ENCODE assay signal across 36 cellular contexts in genomic region chr17:76617838-76618237, GRCh38. TPM values are rescaled to one million over a fixed set of nuclear protein-coding genes. Genes with fewer than 3 reads are reported as not detected.
"Had no signal": no experiment of that assay in that cellular context is flagged by ENCODE, and none has a peak within 500 bp of the region (broad histone marks: within the 10 kb centered on the region; RNA-seq: fewer than 3 reads in every experiment).

No MANE protein-coding gene starts in this region.

- H3K4me3 ChIP-seq: adrenal gland, body of pancreas, breast epithelium had no signal

- H3K9me3 Mint-ChIP-seq: activated B cell treated with CpG ODN at 0.5 μM for 24 hours; activated CD4-positive, alpha-beta T cell treated with anti-CD3 and anti-CD28 coated beads, Interleukin-2, amount 10 ng/mL, durations not matched to agents 24 days and 14 days; activated CD8-positive, alpha-beta T cell treated with anti-CD3 and anti-CD28 coated beads for 36 hours; activated naive CD4-positive, alpha-beta T cell treated with anti-CD3 and anti-CD28 coated beads for 36 hours; activated naive CD4-positive, alpha-beta T cell treated with anti-CD3 and anti-CD28 coated beads, Interleukin-2, amount 50 U/mL, for 72 hours; activated T-cell treated with anti-CD3 and anti-CD28 coated beads, Interleukin-2, amount 50 U/mL, for 4 hours; activated T-cell treated with anti-CD3 and anti-CD28 coated beads, Interleukin-2, amount 50 U/mL, for 72 hours; activated T-helper 1 cell treated with anti-CD3 and anti-CD28 coated beads, Interleukin-12 subunit alpha, Interleukin-12 subunit beta, Interleukin-2, Interleukin-4 antibody, amounts not matched to agents 30 ng/mL and 10 ng/mL and 1 ng/mL, durations not matched to agents 14 hours and 24 hours and 36 hours; activated T-helper 17 cell treated with anti-CD3 and anti-CD28 coated beads, Interleukin-2, amount 50 U/mL, for 72 hours; T-helper 2 cell treated with Interferon-gamma antibody and Interleukin-4, amounts not matched to agents 5 μg/mL and 100 μg/mL, for 36 hours had no signal

- DNase-seq: activated B cell treated with CpG ODN at 0.5 μM for 24 hours; activated CD4-positive, alpha-beta memory T cell treated with anti-CD3 and anti-CD28 coated beads for 36 hours; activated CD4-positive, alpha-beta T cell treated with anti-CD3 and anti-CD28 coated beads for 4 hours; activated CD4-positive, alpha-beta T cell treated with anti-CD3 and anti-CD28 coated beads, Interleukin-2, amount 10 ng/mL, durations not matched to agents 24 days and 14 days; activated CD4-positive, alpha-beta T cell treated with anti-CD3 and anti-CD28 coated beads, Interleukin-2, amount 50 U/mL, for 1 hour; activated CD4-positive, alpha-beta T cell treated with anti-CD3 and anti-CD28 coated beads, Interleukin-2, amount 50 U/mL, for 4 hours; activated CD4-positive, CD25-positive, alpha-beta regulatory T cell treated with anti-CD3 and anti-CD28 coated beads, Interleukin-2, amount 50 U/mL, for 72 hours; activated CD8-positive, alpha-beta memory T cell treated with anti-CD3 and anti-CD28 coated beads, Interleukin-2, amount 50 U/mL, for 4 hours; activated CD8-positive, alpha-beta T cell treated with anti-CD3 and anti-CD28 coated beads for 36 hours; activated effector memory CD4-positive, alpha-beta T cell treated with anti-CD3 and anti-CD28 coated beads, Interleukin-2, amount 50 U/mL, for 16 hours; activated gamma-delta T cell treated with Interleukin-2 at 50 U/mL for 16 hours; activated naive CD4-positive, alpha-beta T cell; activated naive CD4-positive, alpha-beta T cell treated with anti-CD3 and anti-CD28 coated beads for 36 hours; activated naive CD4-positive, alpha-beta T cell treated with anti-CD3 and anti-CD28 coated beads, Interleukin-2, amount 50 U/mL, for 16 hours; activated naive CD8-positive, alpha-beta T cell treated with anti-CD3 and anti-CD28 coated beads for 36 hours; activated T-cell treated with anti-CD3 and anti-CD28 coated beads for 4 hours; activated T-cell treated with anti-CD3 and anti-CD28 coated beads, Interleukin-2, amount 50 U/mL, for 1 hour; activated T-cell treated with anti-CD3 and anti-CD28 coated beads, Interleukin-2, amount 50 U/mL, for 4 hours; activated T-cell treated with anti-CD3 and anti-CD28 coated beads, Interleukin-2, amount 50 U/mL, for 72 hours; adrenal gland; amniotic stem cell; body of pancreas; brain microvascular endothelial cell; central memory CD4-positive, alpha-beta T cell; T-helper 2 cell; T-helper 9 cell had no signal

- H3K4me1 ChIP-seq: adrenal gland, body of pancreas, breast epithelium had no signal

- H3K4me3 Mint-ChIP-seq: activated B cell treated with CpG ODN at 0.5 μM for 24 hours; activated CD4-positive, alpha-beta memory T cell treated with anti-CD3 and anti-CD28 coated beads for 36 hours; activated CD4-positive, alpha-beta T cell treated with anti-CD3 and anti-CD28 coated beads, Interleukin-2, amount 10 ng/mL, durations not matched to agents 24 days and 14 days; activated CD8-positive, alpha-beta T cell treated with anti-CD3 and anti-CD28 coated beads for 36 hours; activated naive CD4-positive, alpha-beta T cell treated with anti-CD3 and anti-CD28 coated beads for 36 hours; activated naive CD8-positive, alpha-beta T cell treated with anti-CD3 and anti-CD28 coated beads for 36 hours; activated T-cell treated with anti-CD3 and anti-CD28 coated beads, Interleukin-2, amount 50 U/mL, for 4 hours; activated T-cell treated with anti-CD3 and anti-CD28 coated beads, Interleukin-2, amount 50 U/mL, for 72 hours; activated T-helper 1 cell treated with anti-CD3 and anti-CD28 coated beads, Interleukin-12 subunit alpha, Interleukin-12 subunit beta, Interleukin-2, Interleukin-4 antibody, amounts not matched to agents 30 ng/mL and 10 ng/mL and 1 ng/mL, durations not matched to agents 14 hours and 24 hours and 36 hours; activated T-helper 17 cell treated with anti-CD3 and anti-CD28 coated beads, Interleukin-2, amount 50 U/mL, for 72 hours; T-helper 2 cell treated with Interferon-gamma antibody and Interleukin-4, amounts not matched to agents 5 μg/mL and 100 μg/mL, for 36 hours had no signal

- H3K4me1 Mint-ChIP-seq: activated T-helper 17 cell treated with anti-CD3 and anti-CD28 coated beads, Interleukin-2, amount 50 U/mL, for 72 hours had no signal

- H3K36me3 Mint-ChIP-seq: activated CD4-positive, alpha-beta memory T cell treated with anti-CD3 and anti-CD28 coated beads for 36 hours; activated naive CD4-positive, alpha-beta T cell treated with anti-CD3 and anti-CD28 coated beads, Interleukin-2, amount 50 U/mL, for 72 hours; activated naive CD8-positive, alpha-beta T cell treated with anti-CD3 and anti-CD28 coated beads for 36 hours had no signal

- H3K27me3 Mint-ChIP-seq: activated CD4-positive, alpha-beta memory T cell treated with anti-CD3 and anti-CD28 coated beads for 36 hours; activated CD8-positive, alpha-beta T cell treated with anti-CD3 and anti-CD28 coated beads for 36 hours; activated naive CD8-positive, alpha-beta T cell treated with anti-CD3 and anti-CD28 coated beads for 36 hours; activated T-helper 17 cell treated with anti-CD3 and anti-CD28 coated beads, Interleukin-2, amount 50 U/mL, for 72 hours had no signal

- FAIRE-seq: astrocyte, TTC549 had no signal

- H3K27me3 ChIP-seq: adrenal gland, body of pancreas, brain microvascular endothelial cell, breast epithelium had no signal

- ATAC-seq: activated CD8-positive, alpha-beta T cell treated with anti-CD3 and anti-CD28 coated beads for 36 hours; activated naive CD4-positive, alpha-beta T cell treated with anti-CD3 and anti-CD28 coated beads, Interleukin-2, amount 50 U/mL, for 72 hours; activated T-cell treated with anti-CD3 and anti-CD28 coated beads, Interleukin-2, amount 50 U/mL, for 4 hours; activated T-cell treated with anti-CD3 and anti-CD28 coated beads, Interleukin-2, amount 50 U/mL, for 72 hours; activated T-helper 17 cell treated with anti-CD3 and anti-CD28 coated beads, Interleukin-2, amount 50 U/mL, for 72 hours; body of pancreas had no signal

- H3K27ac ChIP-seq: adrenal gland, body of pancreas, brain microvascular endothelial cell, breast epithelium, VCaP had no signal

- H3K27ac Mint-ChIP-seq: activated B cell treated with CpG ODN at 0.5 μM for 24 hours; activated CD4-positive, alpha-beta memory T cell treated with anti-CD3 and anti-CD28 coated beads for 36 hours; activated CD4-positive, alpha-beta T cell treated with anti-CD3 and anti-CD28 coated beads, Interleukin-2, amount 10 ng/mL, durations not matched to agents 24 days and 14 days; activated CD8-positive, alpha-beta T cell treated with anti-CD3 and anti-CD28 coated beads for 36 hours; activated naive CD4-positive, alpha-beta T cell treated with anti-CD3 and anti-CD28 coated beads for 36 hours; activated naive CD8-positive, alpha-beta T cell treated with anti-CD3 and anti-CD28 coated beads for 36 hours; activated T-cell treated with anti-CD3 and anti-CD28 coated beads, Interleukin-2, amount 50 U/mL, for 72 hours; activated T-helper 1 cell treated with anti-CD3 and anti-CD28 coated beads, Interleukin-12 subunit alpha, Interleukin-12 subunit beta, Interleukin-2, Interleukin-4 antibody, amounts not matched to agents 30 ng/mL and 10 ng/mL and 1 ng/mL, durations not matched to agents 14 hours and 24 hours and 36 hours; activated T-helper 17 cell treated with anti-CD3 and anti-CD28 coated beads, Interleukin-2, amount 50 U/mL, for 72 hours; T-helper 2 cell treated with Interferon-gamma antibody and Interleukin-4, amounts not matched to agents 5 μg/mL and 100 μg/mL, for 36 hours had no signal

- H3K36me3 ChIP-seq: adrenal gland, brain microvascular endothelial cell, breast epithelium had no signal

- H3K9me3 ChIP-seq: adrenal gland, body of pancreas, breast epithelium had no signal

RNA-seq across cellular contexts. Expression of gene ST6GALNAC1, which starts 25.7 kb away (rescaled TPM):
- total RNA-seq: activated B cell treated with CpG ODN at 0.5 μM for 24 hours; activated CD8-positive, alpha-beta memory T cell treated with anti-CD3 and anti-CD28 coated beads for 36 hours; activated CD8-positive, alpha-beta T cell treated with anti-CD3 and anti-CD28 coated beads for 36 hours; activated naive CD8-positive, alpha-beta T cell treated with anti-CD3 and anti-CD28 coated beads for 36 hours; astrocyte had no signal

RNA-seq across cellular contexts. Expression of gene ST6GALNAC2, which starts 32.2 kb away (rescaled TPM):
- total RNA-seq: activated B cell treated with CpG ODN at 0.5 μM for 24 hours; activated CD4-positive, alpha-beta T cell treated with anti-CD3 and anti-CD28 coated beads, Interleukin-2, amount 10 ng/mL, durations not matched to agents 24 days and 14 days; activated CD8-positive, alpha-beta memory T cell treated with anti-CD3 and anti-CD28 coated beads for 36 hours; activated CD8-positive, alpha-beta T cell treated with anti-CD3 and anti-CD28 coated beads for 36 hours; activated naive CD4-positive, alpha-beta T cell treated with anti-CD3 and anti-CD28 coated beads for 36 hours; activated naive CD4-positive, alpha-beta T cell treated with anti-CD3 and anti-CD28 coated beads, Interleukin-2, amount 50 U/mL, for 72 hours; activated naive CD8-positive, alpha-beta T cell treated with anti-CD3 and anti-CD28 coated beads for 36 hours; activated T-cell treated with anti-CD3 and anti-CD28 coated beads, Interleukin-2, amount 50 U/mL, for 4 hours; activated T-helper 1 cell treated with anti-CD3 and anti-CD28 coated beads, Interleukin-12 subunit alpha, Interleukin-12 subunit beta, Interleukin-2, Interleukin-4 antibody, amounts not matched to agents 30 ng/mL and 10 ng/mL and 1 ng/mL, durations not matched to agents 14 hours and 24 hours and 36 hours; T-helper 1 cell treated with Interleukin-12 subunit alpha and Interleukin-12 subunit beta and Interleukin-4 antibody, amounts not matched to agents 30 ng/mL and 1 ng/mL, for 36 hours had no signal
